9 cellular contexts compared by ENCODE assay signal in genomic region chr10:75773139-75773801, GRCh38.
DNase-seq lines count a peak whose midpoint lies in the region; ATAC-seq and TF ChIP-seq lines count a peak whose summit lies in the region.
"Had no signal": no experiment of that assay in that cellular context is flagged by ENCODE, and none has a peak within 500 bp of the region (broad histone marks: within the 10 kb centered on the region; RNA-seq: fewer than 3 reads in every experiment).

No MANE protein-coding gene starts in this region.

- H4K91ac ChIP-seq in neuronal stem cell (ENCODE audit: low read depth, low read length, poor library complexity), result no peak overlapping the region

- no peak overlapping the region for H2BK12ac ChIP-seq in neuronal stem cell (ENCODE audit: low read length)

- H3K27me3 Mint-ChIP-seq in CD4-positive, alpha-beta T cell, result no peaks in the 10 kb centered on the region
- peaks cover 4% of the 10 kb centered on the region for H3K27me3 Mint-ChIP-seq in nephron progenitor cell (ENCODE audit: low read depth, poor library complexity)

- no peak overlapping the region for H3K4ac ChIP-seq in neuronal stem cell (ENCODE audit: low read length)

- no peaks in the 10 kb centered on the region for H3K36me3 Mint-ChIP-seq in CD4-positive, alpha-beta T cell (ENCODE audit: low read depth)
- H3K36me3 Mint-ChIP-seq in nephron progenitor cell (ENCODE audit: low read depth), result no peaks in the 10 kb centered on the region

- POLR2A ChIA-PET in CD4-positive, alpha-beta T cell (lab: Charles Lee), result no interaction called here

- no peak overlapping the region for H2BK15ac ChIP-seq in neuronal stem cell (ENCODE audit: low read length)

- no peaks in the 10 kb centered on the region for H3K36me3 ChIP-seq in neuronal stem cell (replicated peaks in 1 of 2; ENCODE audit: control insufficient read depth in 2 of 2, insufficient read depth in 2 of 2, low read length in 2 of 2)

- peaks cover 0 to 3% of the 10 kb centered on the region in 2 donors for H3K4me1 ChIP-seq in neuronal stem cell (ENCODE audit: control insufficient read depth in 2 of 2, insufficient read depth in 1 of 2, low read depth in 1 of 2, low read length in 2 of 2)

- H3K4me3 Mint-ChIP-seq in CD4-positive, alpha-beta T cell, result peak overlapping the region; percentile 60
- no peak overlapping the region for H3K4me3 Mint-ChIP-seq in nephron progenitor cell

- no peak overlapping the region for H3K14ac ChIP-seq in neuronal stem cell (ENCODE audit: low read length)

- H2AK5ac ChIP-seq in neuronal stem cell (ENCODE audit: low read depth, low read length), result no peak overlapping the region

- H4K8ac ChIP-seq in neuronal stem cell (ENCODE audit: low read depth, low read length), result no peak overlapping the region

- H3K4me3 ChIP-seq in choroid plexus epithelial cell (ENCODE audit: low read depth, low read length), result no peak overlapping the region
- H3K4me3 ChIP-seq in neuronal stem cell (ENCODE audit: low read length in 2 of 2), result no peak overlapping the region

- H3K9me3 Mint-ChIP-seq in CD4-positive, alpha-beta T cell, result no peaks in the 10 kb centered on the region
- H3K9me3 Mint-ChIP-seq in nephron progenitor cell, result no peaks in the 10 kb centered on the region

- intact Hi-C loops in CD4-positive, alpha-beta T cell (cut with DNase I, micrococcal nuclease), result no loop called here

- H3K9ac ChIP-seq in neuronal stem cell (ENCODE audit: low read depth, low read length, poor library complexity), result no peak overlapping the region

- H3K23ac ChIP-seq in neuronal stem cell (ENCODE audit: low read depth, low read length, poor library complexity), result no peak overlapping the region

- CTCF ChIA-PET in CD4-positive, alpha-beta T cell (lab: Charles Lee), result interaction anchor here (1.1 kb wide), 1 partner anchor 12 kb away, joined by 3 read pairs; no protein-coding TSS in a partner anchor

- H2BK5ac ChIP-seq in neuronal stem cell (ENCODE audit: low read length), result no peak overlapping the region

- DNase-seq in CD4-positive, alpha-beta T cell, result no peak
- DNase-seq in HS-27A (ENCODE audit: low read depth) (peak; percentile 19), choroid plexus epithelial cell (ENCODE audit: low read depth) (peak; percentile 89), neuronal stem cell (ENCODE audit: low spot score) (no peak), NCI-H446 (lab: John Stamatoyannopoulos, UW) (no peak), nephron progenitor cell (no peak), iPS-NIHi11 (ENCODE audit: low spot score) (no peak), activated gamma-delta T cell (lab: John Stamatoyannopoulos, UW) (no peak)
- DNase-seq: activated CD8-positive, alpha-beta memory T cell treated with anti-CD3 and anti-CD28 coated beads, Interleukin-2, amount 50 U/mL, for 4 hours had no signal

- no peaks in the 10 kb centered on the region for H3K9me3 ChIP-seq in CD4-positive, alpha-beta T cell (ENCODE audit: control insufficient read depth, low read length)
- no peaks in the 10 kb centered on the region for H3K9me3 ChIP-seq in neuronal stem cell (replicated peaks in 1 of 2; ENCODE audit: control insufficient read depth in 2 of 2, insufficient read depth in 1 of 2, low read depth in 1 of 2, low read length in 2 of 2)

- no peak for ATAC-seq in CD4-positive, alpha-beta T cell (ENCODE audit: poor library complexity)

- H3K79me1 ChIP-seq in neuronal stem cell (ENCODE audit: low read depth, low read length), result no peaks in the 10 kb centered on the region

- no peak overlapping the region for H2BK120ac ChIP-seq in neuronal stem cell (ENCODE audit: low read depth, low read length)

- H3K27ac Mint-ChIP-seq in CD4-positive, alpha-beta T cell, result no peak overlapping the region
- no peak overlapping the region for H3K27ac Mint-ChIP-seq in nephron progenitor cell

- peaks cover 25% of the 10 kb centered on the region for H3K4me1 Mint-ChIP-seq in CD4-positive, alpha-beta T cell (ENCODE audit: low read depth)
- peaks cover 44% of the 10 kb centered on the region for H3K4me1 Mint-ChIP-seq in nephron progenitor cell

- no peaks in the 10 kb centered on the region for H3K27me3 ChIP-seq in CD4-positive, alpha-beta T cell (ENCODE audit: control insufficient read depth, insufficient read depth, low read length)
- no peaks in the 10 kb centered on the region for H3K27me3 ChIP-seq in neuronal stem cell (ENCODE audit: control insufficient read depth in 3 of 3, insufficient read depth in 3 of 3, low read depth in 1 of 3, low read length in 3 of 3)

- H3K4me2 ChIP-seq in neuronal stem cell (ENCODE audit: insufficient read depth, low read length, poor library complexity, severe bottlenecking), result no peak overlapping the region

- no CpG with 5 or more reads among the region's 5 CpGs for WGBS in neuronal stem cell (ENCODE audit: extremely low coverage in 2 of 2, insufficient read length in 2 of 2, insufficient replicate concordance in 1 of 2), 2 donors

- TF ChIP-seq CTCF in CD4-positive, alpha-beta T cell (IDR thresholded peaks at IDR 0.05), result no peak
- TF ChIP-seq CTCF in choroid plexus epithelial cell (conservative IDR thresholded peaks at IDR 0.05; ENCODE audit: low read depth, low read length), result no peak
- no peak for TF ChIP-seq CTCF in nephron progenitor cell (IDR thresholded peaks at IDR 0.05)

- H3K18ac ChIP-seq in neuronal stem cell (ENCODE audit: low read length), result peak overlapping the region; percentile 17

- H2AFZ ChIP-seq in neuronal stem cell (ENCODE audit: low read length), result no peak overlapping the region

- H3K27ac ChIP-seq in CD4-positive, alpha-beta T cell (ENCODE audit: low read depth, low read length), result no peak overlapping the region
- H3K27ac ChIP-seq in neuronal stem cell (replicated peaks; ENCODE audit: low read length), result no peak overlapping the region

Comparison
In these comparisons a context has a peak if more than half of its experiments do, and no peak if none do; other contexts are left out.
1. DNase-seq: peak in HS-27A (single experiment) and choroid plexus epithelial cell (single experiment); none in CD4-positive, alpha-beta T cell (0 of 10), neuronal stem cell (single experiment), NCI-H446 (0 of 2), nephron progenitor cell (single experiment), iPS-NIHi11 (single experiment) and activated gamma-delta T cell (single experiment).